2 cellular contexts compared by ENCODE assay signal in the genomic region with DNA sequence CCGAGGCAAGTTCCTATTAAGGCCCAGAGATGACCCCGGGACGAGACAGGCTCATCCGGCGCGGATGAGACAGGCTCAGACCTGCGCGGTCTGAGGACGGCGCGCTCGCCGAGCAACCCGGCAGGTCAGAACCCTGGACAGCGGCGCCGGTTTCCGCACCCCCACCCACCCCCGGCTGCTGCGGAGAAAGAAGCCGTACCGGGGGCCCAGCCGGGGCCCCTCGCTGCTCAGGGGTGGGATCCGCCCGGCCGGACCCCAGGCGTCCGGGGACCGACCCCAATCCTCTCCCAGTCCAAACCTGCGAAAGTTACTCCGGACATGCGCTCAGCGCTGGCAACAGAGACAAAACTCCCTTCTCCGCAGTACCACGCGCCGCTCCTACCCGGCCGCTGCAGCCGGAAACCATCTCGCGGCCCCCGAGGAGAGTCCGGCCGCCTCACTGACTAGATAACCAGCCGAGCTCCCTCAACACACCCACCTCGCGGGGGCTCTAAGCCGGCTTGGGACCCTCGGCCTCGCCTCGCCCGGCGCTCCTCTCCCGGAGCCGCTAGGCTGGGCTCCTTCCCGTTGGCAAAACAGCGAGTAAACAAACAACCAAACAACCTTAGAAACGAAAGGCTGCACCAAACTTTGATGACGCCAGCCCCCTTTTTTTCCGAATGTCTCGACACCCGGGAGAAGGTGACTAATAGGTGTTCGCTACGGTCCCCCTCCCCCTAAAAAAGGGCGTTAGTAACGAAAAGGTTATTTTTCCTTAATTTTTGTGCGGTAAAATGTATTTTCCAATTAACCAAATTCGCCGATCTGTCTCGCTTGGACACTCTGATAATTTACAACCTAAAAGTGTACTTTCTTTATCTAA.
TF ChIP-seq lines count a peak whose summit lies in the region.

No MANE protein-coding gene starts in this region.

TF ChIP-seq in HEK293, 187 proteins besides CTCF, POLR2A, EP300 and RAD21 (continued from another document):
- TF ChIP-seq ZNF148 (tag by site-specific recombination; IDR thresholded peaks at IDR 0.05; ENCODE audit: borderline replicate concordance): no peak
- peak; percentile 18; the same call in 1 of the 2 replicates for TF ChIP-seq ZBTB17 (tag by site-specific recombination; IDR thresholded peaks at IDR 0.05)

TF ChIP-seq in K562, 482 proteins besides CTCF, POLR2A, EP300 and RAD21 (continued from another document and continues in another):
- no peak for TF ChIP-seq PBX2 (CRISPR knock-in tag; IDR thresholded peaks at IDR 0.05; ENCODE audit: low read depth)
- no peak for TF ChIP-seq PBX2 (tag; conservative IDR thresholded peaks at IDR 0.05; ENCODE audit: low read depth)
- TF ChIP-seq PHF21A (IDR thresholded peaks at IDR 0.05; ENCODE audit: borderline replicate concordance, low read depth): no peak
- no peak for TF ChIP-seq C11orf30 (IDR thresholded peaks at IDR 0.05; ENCODE audit: low read depth)
- TF ChIP-seq FIP1L1 (IDR thresholded peaks at IDR 0.05; ENCODE audit: low read depth, low read length, poor library complexity, severe bottlenecking): peak; percentile 47
- no peak for TF ChIP-seq HNRNPUL1 (IDR thresholded peaks at IDR 0.05; ENCODE audit: low read length)
- TF ChIP-seq MAZ (CRISPR knock-in tag; conservative IDR thresholded peaks at IDR 0.05 in 1 of 2, IDR thresholded peaks at IDR 0.05 in 1 of 2): peak; percentile 45 to 81; a peak in 3 of 4 replicates
- TF ChIP-seq, protein P1, sequence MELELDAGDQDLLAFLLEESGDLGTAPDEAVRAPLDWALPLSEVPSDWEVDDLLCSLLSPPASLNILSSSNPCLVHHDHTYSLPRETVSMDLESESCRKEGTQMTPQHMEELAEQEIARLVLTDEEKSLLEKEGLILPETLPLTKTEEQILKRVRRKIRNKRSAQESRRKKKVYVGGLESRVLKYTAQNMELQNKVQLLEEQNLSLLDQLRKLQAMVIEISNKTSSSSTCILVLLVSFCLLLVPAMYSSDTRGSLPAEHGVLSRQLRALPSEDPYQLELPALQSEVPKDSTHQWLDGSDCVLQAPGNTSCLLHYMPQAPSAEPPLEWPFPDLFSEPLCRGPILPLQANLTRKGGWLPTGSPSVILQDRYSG (tag; conservative IDR thresholded peaks at IDR 0.05; ENCODE audit: low read depth): no peak
- TF ChIP-seq, protein P2, sequence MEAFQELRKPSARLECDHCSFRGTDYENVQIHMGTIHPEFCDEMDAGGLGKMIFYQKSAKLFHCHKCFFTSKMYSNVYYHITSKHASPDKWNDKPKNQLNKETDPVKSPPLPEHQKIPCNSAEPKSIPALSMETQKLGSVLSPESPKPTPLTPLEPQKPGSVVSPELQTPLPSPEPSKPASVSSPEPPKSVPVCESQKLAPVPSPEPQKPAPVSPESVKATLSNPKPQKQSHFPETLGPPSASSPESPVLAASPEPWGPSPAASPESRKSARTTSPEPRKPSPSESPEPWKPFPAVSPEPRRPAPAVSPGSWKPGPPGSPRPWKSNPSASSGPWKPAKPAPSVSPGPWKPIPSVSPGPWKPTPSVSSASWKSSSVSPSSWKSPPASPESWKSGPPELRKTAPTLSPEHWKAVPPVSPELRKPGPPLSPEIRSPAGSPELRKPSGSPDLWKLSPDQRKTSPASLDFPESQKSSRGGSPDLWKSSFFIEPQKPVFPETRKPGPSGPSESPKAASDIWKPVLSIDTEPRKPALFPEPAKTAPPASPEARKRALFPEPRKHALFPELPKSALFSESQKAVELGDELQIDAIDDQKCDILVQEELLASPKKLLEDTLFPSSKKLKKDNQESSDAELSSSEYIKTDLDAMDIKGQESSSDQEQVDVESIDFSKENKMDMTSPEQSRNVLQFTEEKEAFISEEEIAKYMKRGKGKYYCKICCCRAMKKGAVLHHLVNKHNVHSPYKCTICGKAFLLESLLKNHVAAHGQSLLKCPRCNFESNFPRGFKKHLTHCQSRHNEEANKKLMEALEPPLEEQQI (IDR thresholded peaks at IDR 0.05): no peak
- no peak for TF ChIP-seq SREBF2 (CRISPR knock-in tag; IDR thresholded peaks at IDR 0.05)
- no peak for TF ChIP-seq NR1H2 (CRISPR knock-in tag; IDR thresholded peaks at IDR 0.05)
- no peak for TF ChIP-seq ZNF133 (CRISPR knock-in tag; IDR thresholded peaks at IDR 0.05)
- no peak for TF ChIP-seq SRSF1 (IDR thresholded peaks at IDR 0.05; ENCODE audit: low read depth, low read length)
- TF ChIP-seq POLR2H (tag; IDR thresholded peaks at IDR 0.05; ENCODE audit: low read depth): no peak
- TF ChIP-seq ZMIZ1 (IDR thresholded peaks at IDR 0.05; ENCODE audit: low read depth in 2 of 2, low read length in 2 of 2): no peak
- no peak for TF ChIP-seq ARID3A (IDR thresholded peaks at IDR 0.05; ENCODE audit: borderline replicate concordance, low read depth, low read length)
- no peak for TF ChIP-seq SFPQ (IDR thresholded peaks at IDR 0.05; ENCODE audit: low read depth, low read length)
- TF ChIP-seq ZNF146 (CRISPR knock-in tag; IDR thresholded peaks at IDR 0.05; ENCODE audit: unreplicated experiment): no peak
- no peak for TF ChIP-seq FOXA3 (CRISPR knock-in tag; conservative IDR thresholded peaks at IDR 0.05 in 1 of 2, IDR thresholded peaks at IDR 0.05 in 1 of 2)
- TF ChIP-seq ARHGAP35 (IDR thresholded peaks at IDR 0.05; ENCODE audit: partially characterized antibody): no peak
- TF ChIP-seq, protein P3, sequence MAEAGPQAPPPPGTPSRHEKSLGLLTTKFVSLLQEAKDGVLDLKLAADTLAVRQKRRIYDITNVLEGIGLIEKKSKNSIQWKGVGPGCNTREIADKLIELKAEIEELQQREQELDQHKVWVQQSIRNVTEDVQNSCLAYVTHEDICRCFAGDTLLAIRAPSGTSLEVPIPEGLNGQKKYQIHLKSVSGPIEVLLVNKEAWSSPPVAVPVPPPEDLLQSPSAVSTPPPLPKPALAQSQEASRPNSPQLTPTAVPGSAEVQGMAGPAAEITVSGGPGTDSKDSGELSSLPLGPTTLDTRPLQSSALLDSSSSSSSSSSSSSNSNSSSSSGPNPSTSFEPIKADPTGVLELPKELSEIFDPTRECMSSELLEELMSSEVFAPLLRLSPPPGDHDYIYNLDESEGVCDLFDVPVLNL (CRISPR knock-in tag; IDR thresholded peaks at IDR 0.05; ENCODE audit: low read depth): no peak; the same call in 1 of the 2 replicates
- no peak for TF ChIP-seq ATF1 (CRISPR knock-in tag; IDR thresholded peaks at IDR 0.05)
- TF ChIP-seq ATF1 (tag; IDR thresholded peaks at IDR 0.05): no peak
- TF ChIP-seq STAG1 (CRISPR knock-in tag; IDR thresholded peaks at IDR 0.05; ENCODE audit: borderline replicate concordance): peak; percentile 49; the same call in 1 of the 2 replicates
- no peak for TF ChIP-seq GATAD2A (IDR thresholded peaks at IDR 0.05)
- TF ChIP-seq PCBP1 (IDR thresholded peaks at IDR 0.05; ENCODE audit: low read depth, low read length, poor library complexity, severe bottlenecking): no peak
- no peak for TF ChIP-seq XRCC5 (IDR thresholded peaks at IDR 0.05; ENCODE audit: low read depth, low read length)
- no peak for TF ChIP-seq ZNF589 (CRISPR knock-in tag; IDR thresholded peaks at IDR 0.05; ENCODE audit: low read depth)
- TF ChIP-seq LEF1 (IDR thresholded peaks at IDR 0.05): no peak
- TF ChIP-seq, protein P4, sequence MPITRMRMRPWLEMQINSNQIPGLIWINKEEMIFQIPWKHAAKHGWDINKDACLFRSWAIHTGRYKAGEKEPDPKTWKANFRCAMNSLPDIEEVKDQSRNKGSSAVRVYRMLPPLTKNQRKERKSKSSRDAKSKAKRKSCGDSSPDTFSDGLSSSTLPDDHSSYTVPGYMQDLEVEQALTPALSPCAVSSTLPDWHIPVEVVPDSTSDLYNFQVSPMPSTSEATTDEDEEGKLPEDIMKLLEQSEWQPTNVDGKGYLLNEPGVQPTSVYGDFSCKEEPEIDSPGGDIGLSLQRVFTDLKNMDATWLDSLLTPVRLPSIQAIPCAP (CRISPR knock-in tag; IDR thresholded peaks at IDR 0.05; ENCODE audit: borderline replicate concordance): no peak
- TF ChIP-seq MCM7 (IDR thresholded peaks at IDR 0.05): no peak
- TF ChIP-seq, protein P5, sequence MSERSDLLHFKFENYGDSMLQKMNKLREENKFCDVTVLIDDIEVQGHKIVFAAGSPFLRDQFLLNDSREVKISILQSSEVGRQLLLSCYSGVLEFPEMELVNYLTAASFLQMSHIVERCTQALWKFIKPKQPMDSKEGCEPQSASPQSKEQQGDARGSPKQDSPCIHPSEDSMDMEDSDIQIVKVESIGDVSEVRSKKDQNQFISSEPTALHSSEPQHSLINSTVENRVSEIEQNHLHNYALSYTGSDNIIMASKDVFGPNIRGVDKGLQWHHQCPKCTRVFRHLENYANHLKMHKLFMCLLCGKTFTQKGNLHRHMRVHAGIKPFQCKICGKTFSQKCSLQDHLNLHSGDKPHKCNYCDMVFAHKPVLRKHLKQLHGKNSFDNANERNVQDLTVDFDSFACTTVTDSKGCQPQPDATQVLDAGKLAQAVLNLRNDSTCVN (CRISPR knock-in tag; IDR thresholded peaks at IDR 0.05): no peak
- TF ChIP-seq CHD1 (IDR thresholded peaks at IDR 0.05; ENCODE audit: low read length): no peak
- TF ChIP-seq GABPB1 (CRISPR knock-in tag; IDR thresholded peaks at IDR 0.05): no peak
- TF ChIP-seq CBX8 (IDR thresholded peaks at IDR 0.05; ENCODE audit: borderline replicate concordance, extremely low read depth, low read depth, low read length, poor library complexity, severe bottlenecking): peak; percentile 86
- TF ChIP-seq, protein P6, sequence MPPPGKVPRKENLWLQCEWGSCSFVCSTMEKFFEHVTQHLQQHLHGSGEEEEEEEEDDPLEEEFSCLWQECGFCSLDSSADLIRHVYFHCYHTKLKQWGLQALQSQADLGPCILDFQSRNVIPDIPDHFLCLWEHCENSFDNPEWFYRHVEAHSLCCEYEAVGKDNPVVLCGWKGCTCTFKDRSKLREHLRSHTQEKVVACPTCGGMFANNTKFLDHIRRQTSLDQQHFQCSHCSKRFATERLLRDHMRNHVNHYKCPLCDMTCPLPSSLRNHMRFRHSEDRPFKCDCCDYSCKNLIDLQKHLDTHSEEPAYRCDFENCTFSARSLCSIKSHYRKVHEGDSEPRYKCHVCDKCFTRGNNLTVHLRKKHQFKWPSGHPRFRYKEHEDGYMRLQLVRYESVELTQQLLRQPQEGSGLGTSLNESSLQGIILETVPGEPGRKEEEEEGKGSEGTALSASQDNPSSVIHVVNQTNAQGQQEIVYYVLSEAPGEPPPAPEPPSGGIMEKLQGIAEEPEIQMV (tag; conservative IDR thresholded peaks at IDR 0.05; ENCODE audit: low read depth): no peak
